In genomic region chr1:198165927-198166647, GRCh38 we compare ENCODE assay signal across 12 cellular contexts. TPM values are rescaled to one million over a fixed set of nuclear protein-coding genes. Genes with fewer than 3 reads are reported as not detected.
DNase-seq lines count a peak whose midpoint lies in the region; ATAC-seq, FAIRE-seq and TF ChIP-seq lines count a peak whose summit lies in the region.
"Had no signal": no experiment of that assay in that cellular context is flagged by ENCODE, and none has a peak within 500 bp of the region (broad histone marks: within the 10 kb centered on the region; RNA-seq: fewer than 3 reads in every experiment).

No MANE protein-coding gene starts in this region.

- H3K9me3 ChIP-seq in Karpas-422 (ENCODE audit: low read length) (no peaks in the 10 kb centered on the region), HepG2 (ENCODE audit: low read length) (no peaks in the 10 kb centered on the region), esophagus muscularis mucosa (no peaks in the 10 kb centered on the region), upper lobe of left lung (no peaks in the 10 kb centered on the region)

- POLR2A ChIA-PET in HepG2 (lab: Yijun Ruan, JAX), result no interaction called here

- H3K27ac ChIP-seq in Karpas-422 (ENCODE audit: low read length), result no peak overlapping the region
- H3K27ac ChIP-seq in HepG2 (ENCODE audit: extremely low read length, insufficient read depth, low read length), result no peak overlapping the region
- no peak overlapping the region for H3K27ac ChIP-seq in esophagus muscularis mucosa (replicated peaks in 1 of 4)
- H3K27ac ChIP-seq in upper lobe of left lung, result no peak overlapping the region

- TF ChIP-seq POLR2A in GM12891 (IDR thresholded peaks at IDR 0.05; ENCODE audit: low read depth, low read length) (no peak), HepG2 (IDR thresholded peaks at IDR 0.05; ENCODE audit: insufficient read depth in 1 of 2, low read depth in 2 of 2, low read length in 2 of 2) (no peak), esophagus muscularis mucosa (IDR thresholded peaks at IDR 0.05; ENCODE audit: low read depth) (no peak), upper lobe of left lung (IDR thresholded peaks at IDR 0.05) (no peak)

- H2AFZ ChIP-seq in Karpas-422 (ENCODE audit: low read length) (no peak overlapping the region), HepG2 (ENCODE audit: low read length) (no peak overlapping the region)

- CTCF ChIA-PET in HepG2 (lab: Yijun Ruan, JAX; ENCODE audit: low intra/inter-chr PET ratio, low total read pairs), result no interaction called here

- H3K79me2 ChIP-seq in Karpas-422 (ENCODE audit: low read length) (peaks cover 100% of the 10 kb centered on the region), HepG2 (ENCODE audit: insufficient read depth, low read length) (peaks cover 92% of the 10 kb centered on the region)

- H3K36me3 ChIP-seq in Karpas-422 (ENCODE audit: insufficient read depth, low read length) (no peaks in the 10 kb centered on the region), HepG2 (replicated peaks in 1 of 2; ENCODE audit: control insufficient read depth in 1 of 2, insufficient read depth in 2 of 2, low read length in 2 of 2) (no peaks in the 10 kb centered on the region), esophagus muscularis mucosa (no peaks in the 10 kb centered on the region), upper lobe of left lung (no peaks in the 10 kb centered on the region)

- in situ Hi-C loops in HepG2 (cut with HindIII; ENCODE audit: extremely low pct_ligation_motif_present, low pct_unique_long_range_greater_than_20kb), result no loop called here

- no peak overlapping the region for H3K4me3 ChIP-seq in Karpas-422 (ENCODE audit: low read length)
- no peak overlapping the region for H3K4me3 ChIP-seq in HepG2 (replicated peaks in 1 of 3; ENCODE audit: insufficient read depth in 1 of 3, low read depth in 2 of 3, low read length in 3 of 3)
- no peak overlapping the region for H3K4me3 ChIP-seq in esophagus muscularis mucosa
- no peak overlapping the region for H3K4me3 ChIP-seq in upper lobe of left lung

- DNase-seq in GM12891 (ENCODE audit: insufficient read length, low spot score) (no peak), Karpas-422 (no peak), HepG2 (ENCODE audit: low spot score) (no peak), esophagus muscularis mucosa (ENCODE audit: extremely low spot score) (no peak), upper lobe of left lung (no peak)
- DNase-seq in activated effector memory CD4-positive, alpha-beta T cell treated with Interleukin-2 at 50 U/mL for 16 hours, result no peak
- DNase-seq: activated effector memory CD4-positive, alpha-beta T cell treated with anti-CD3 and anti-CD28 coated beads, Interleukin-2, amount 50 U/mL, for 16 hours; posterior cingulate gyrus; stimulated activated naive CD4-positive, alpha-beta T cell treated with Interleukin-2 at 50 U/mL for 16 hours had no signal

- H3K9me2 ChIP-seq in Karpas-422 (replicated peaks; ENCODE audit: insufficient read depth, low read length), result no peaks in the 10 kb centered on the region

- TF ChIP-seq EP300 in HepG2 (IDR thresholded peaks at IDR 0.05; ENCODE audit: low read depth in 2 of 2, low read length in 2 of 2) (no peak), HepG2 (CRISPR knock-in tag; IDR thresholded peaks at IDR 0.05; ENCODE audit: borderline replicate concordance) (no peak), esophagus muscularis mucosa (IDR thresholded peaks at IDR 0.05) (no peak), upper lobe of left lung (IDR thresholded peaks at IDR 0.05) (no peak)

- H3K9ac ChIP-seq in Karpas-422 (ENCODE audit: low read length) (no peak overlapping the region), HepG2 (ENCODE audit: insufficient read depth, low read depth, low read length) (no peak overlapping the region)

- peak overlapping the region; percentile 43 for H3K4me2 ChIP-seq in Karpas-422 (ENCODE audit: low read depth, low read length, poor library complexity, severe bottlenecking)
- 0 out of 2 replicates have a peak overlapping the region, but pooled peaks have one; percentile 0 for H3K4me2 ChIP-seq in HepG2 (ENCODE audit: low read depth, low read length)

- intact Hi-C loops in HepG2 (cut with micrococcal nuclease; ENCODE audit: unreplicated experiment) (no loop called here), esophagus muscularis mucosa (cut with DNase I) (no loop called here)

- FAIRE-seq in GM12891 (lab: Jason Lieb, UNC) (no peak), HepG2 (lab: Jason Lieb, UNC) (no peak)

- no TSS peak for BruUV-seq in HepG2 (replicated peaks; lab: Mats Ljungman, UMichigan)

- H4K20me1 ChIP-seq in Karpas-422 (ENCODE audit: insufficient read depth, low read depth, low read length), result no peaks in the 10 kb centered on the region
- H4K20me1 ChIP-seq in HepG2 (ENCODE audit: insufficient read depth, low read length), result no peaks in the 10 kb centered on the region

- no peak for TF ChIP-seq CTCF in HepG2 (CRISPR knock-in tag; IDR thresholded peaks at IDR 0.05)
- TF ChIP-seq CTCF in esophagus muscularis mucosa (IDR thresholded peaks at IDR 0.05), result no peak
- TF ChIP-seq CTCF in upper lobe of left lung (IDR thresholded peaks at IDR 0.05), result no peak

- H3K27me3 ChIP-seq in Karpas-422 (ENCODE audit: low read length) (no peaks in the 10 kb centered on the region), HepG2 (ENCODE audit: control insufficient read depth in 1 of 2, insufficient read depth in 2 of 2, low read length in 2 of 2) (no peaks in the 10 kb centered on the region), esophagus muscularis mucosa (no peaks in the 10 kb centered on the region), upper lobe of left lung (no peaks in the 10 kb centered on the region)

- H3K4me1 ChIP-seq in Karpas-422 (ENCODE audit: low read length) (peaks cover 77% of the 10 kb centered on the region), HepG2 (ENCODE audit: insufficient read depth, low read length) (peaks cover 54% of the 10 kb centered on the region), esophagus muscularis mucosa (peaks cover 68 to 77% (median 71%) of the 10 kb centered on the region in 4 donors), upper lobe of left lung (peaks cover 29 to 67% (median 48%) of the 10 kb centered on the region in 4 donors)

- ATAC-seq in GM21447 (IDR thresholded peaks at IDR 0.05; ENCODE audit: unreplicated experiment), result peak; percentile 22
- ATAC-seq in HepG2, result no peak
- ATAC-seq in HG03342 (IDR thresholded peaks at IDR 0.05; ENCODE audit: unreplicated experiment), result no peak
- ATAC-seq in upper lobe of left lung (ENCODE audit: low FRiP score in 2 of 2), result no peak
- ATAC-seq: Panc1 had no signal

- TF ChIP-seq RAD21 in HepG2 (CRISPR knock-in tag; IDR thresholded peaks at IDR 0.05), result no peak

- WGBS in HepG2 (ENCODE audit: low lambda C conversion rate), result 75% methylated on average over 5 of the region's 5 CpGs
- 80% methylated on average over 5 of the region's 5 CpGs for WGBS in esophagus muscularis mucosa
- 77 to 83% methylated on average over 5 of the region's 5 CpGs for WGBS in upper lobe of left lung, 2 donors

TF ChIP-seq in GM12891, 5 proteins besides CTCF, POLR2A, EP300 and RAD21:
- TF ChIP-seq SPI1 (IDR thresholded peaks at IDR 0.05; ENCODE audit: low read depth, low read length), result 0 out of 2 replicates have a peak, but pooled peaks have one; percentile 35
- TF ChIP-seq PAX5 (IDR thresholded peaks at IDR 0.05; ENCODE audit: insufficient read depth, low read length, severe bottlenecking), result no peak

TF ChIP-seq in HepG2, 621 proteins besides CTCF, POLR2A, EP300 and RAD21:
- TF ChIP-seq NR2F1 (CRISPR knock-in tag; IDR thresholded peaks at IDR 0.05) (0 out of 4 replicates have a peak, but pooled peaks of 1 of the 2 experiments have one; percentile 18), NR2F6 (IDR thresholded peaks at IDR 0.05) (peak; percentile 46; the same call in 1 of the 2 replicates), NR2F6 (CRISPR knock-in tag; IDR thresholded peaks at IDR 0.05) (peak; percentile 41; the same call in 1 of the 2 replicates), SOX6 (IDR thresholded peaks at IDR 0.05) (no peak), SOX6 (CRISPR knock-in tag; IDR thresholded peaks at IDR 0.05) (no peak), ISX (CRISPR knock-in tag; conservative IDR thresholded peaks at IDR 0.05) (no peak)

RNA-seq across cellular contexts. Expression of gene NEK7, which starts 9.3 kb away (rescaled TPM):
- 9.0 TPM for polyA plus RNA-seq in GM12891 (2012; ENCODE audit: low read depth, missing spikeins)
- total RNA-seq in Karpas-422 (2014; rRNA removed; shearing (Covaris generic); ENCODE audit: low replicate concordance), result 36.7 and 133 TPM in 2 replicates
- 19.2 and 25.5 TPM in 2 replicates for total RNA-seq in HepG2 (2016; rRNA removed; fragmentation: Illumina TruSeq; extraction: Trizol)
- total RNA-seq in HepG2 (2016; cell fraction: cytosol; rRNA removed; fragmentation: Illumina TruSeq; extraction: Trizol; ENCODE audit: low read depth), result 11.2 and 13.0 TPM in 2 replicates
- total RNA-seq in HepG2 (2016; cell fraction: insoluble cytoplasmic fraction; rRNA removed; fragmentation: Illumina TruSeq; extraction: Trizol), result 18.2 and 27.3 TPM in 2 replicates
- 19.4 and 21.0 TPM in 2 replicates for total RNA-seq in HepG2 (2016; cell fraction: membrane; rRNA removed; fragmentation: Illumina TruSeq; extraction: Trizol)
- 13.3 and 16.2 TPM in 2 replicates for total RNA-seq in HepG2 (2016; cell fraction: nucleus; rRNA removed; fragmentation: Illumina TruSeq; extraction: Trizol)
- 13.7 and 18.1 TPM in 2 replicates for polyA plus RNA-seq in HepG2 (2011; rRNA removed)
- 8.3 and 12.7 TPM in 2 replicates for polyA plus RNA-seq in HepG2 (2011; cell fraction: cytosol; rRNA removed)
- polyA plus RNA-seq in HepG2 (2011; cell fraction: nucleus; rRNA removed), result 8.7 and 9.7 TPM in 2 replicates
- polyA plus RNA-seq in HepG2 (2012), result 8.9 and 11.2 TPM in 2 replicates
- 1.4 TPM in 2 replicates for polyA plus RNA-seq in HepG2 (2016; cell fraction: cytosol; fragmentation: Illumina TruSeq; extraction: Trizol; ENCODE audit: low read depth)
- polyA plus RNA-seq in HepG2 (2016; cell fraction: insoluble cytoplasmic fraction; fragmentation: Illumina TruSeq; extraction: Trizol; ENCODE audit: low read depth), result 15.9 and 16.7 TPM in 2 replicates
- 6.0 and 6.2 TPM in 2 replicates for polyA plus RNA-seq in HepG2 (2016; cell fraction: membrane; fragmentation: Illumina TruSeq; extraction: Trizol; ENCODE audit: low read depth)
- polyA plus RNA-seq in HepG2 (2016; cell fraction: nucleus; fragmentation: Illumina TruSeq; extraction: Trizol; ENCODE audit: insufficient read depth, low read depth), result 12.0 and 12.2 TPM in 2 replicates
- 7.4 and 49.1 TPM in 2 replicates for polyA minus RNA-seq in HepG2 (2011; rRNA and poly(A)+ RNA removed; ENCODE audit: low replicate concordance)
- polyA minus RNA-seq in HepG2 (2011; cell fraction: cytosol; rRNA and poly(A)+ RNA removed), result 13.1 and 26.9 TPM in 2 replicates
- polyA minus RNA-seq in HepG2 (2011; cell fraction: nucleus; rRNA and poly(A)+ RNA removed), result 28.5 and 38.8 TPM in 2 replicates
- 100 to 1,000 TPM; 110 to 196 (median 158) TPM for total RNA-seq in esophagus muscularis mucosa
- 100 to 1,000 TPM in 4 of 6 donors, 10 to 100 TPM in 2; 55.3 to 137 (median 112) TPM for total RNA-seq in upper lobe of left lung
